Comparison of ENCODE assay signal across 1 cellular context in genomic region chr2:235199128-235199527, GRCh38.
TF ChIP-seq lines count a peak whose summit lies in the region.

No MANE protein-coding gene starts in this region.

TF ChIP-seq in H1, 55 proteins besides CTCF, POLR2A, EP300 and RAD21 (continued from another document):
- TF ChIP-seq SP4 (IDR thresholded peaks at IDR 0.05; ENCODE audit: low read length), result no peak
- no peak for TF ChIP-seq CHD1 (IDR thresholded peaks at IDR 0.05; ENCODE audit: low read depth, low read length)
- no peak for TF ChIP-seq JUND (IDR thresholded peaks at IDR 0.05; ENCODE audit: low read length)
- no peak for TF ChIP-seq HDAC6 (IDR thresholded peaks at IDR 0.05; ENCODE audit: low read depth, low read length)
- no peak for TF ChIP-seq JUN (IDR thresholded peaks at IDR 0.05; ENCODE audit: low read depth, low read length)
- TF ChIP-seq TAF7 (optimal IDR thresholded peaks at IDR 0.05; ENCODE audit: borderline replicate concordance, low read depth, low read length), result no peak
- TF ChIP-seq SIX5 (IDR thresholded peaks at IDR 0.05; ENCODE audit: low read depth, low read length), result no peak
- TF ChIP-seq, protein P1, sequence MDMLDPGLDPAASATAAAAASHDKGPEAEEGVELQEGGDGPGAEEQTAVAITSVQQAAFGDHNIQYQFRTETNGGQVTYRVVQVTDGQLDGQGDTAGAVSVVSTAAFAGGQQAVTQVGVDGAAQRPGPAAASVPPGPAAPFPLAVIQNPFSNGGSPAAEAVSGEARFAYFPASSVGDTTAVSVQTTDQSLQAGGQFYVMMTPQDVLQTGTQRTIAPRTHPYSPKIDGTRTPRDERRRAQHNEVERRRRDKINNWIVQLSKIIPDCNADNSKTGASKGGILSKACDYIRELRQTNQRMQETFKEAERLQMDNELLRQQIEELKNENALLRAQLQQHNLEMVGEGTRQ (IDR thresholded peaks at IDR 0.05; ENCODE audit: low read length), result no peak
